In the genomic region with DNA sequence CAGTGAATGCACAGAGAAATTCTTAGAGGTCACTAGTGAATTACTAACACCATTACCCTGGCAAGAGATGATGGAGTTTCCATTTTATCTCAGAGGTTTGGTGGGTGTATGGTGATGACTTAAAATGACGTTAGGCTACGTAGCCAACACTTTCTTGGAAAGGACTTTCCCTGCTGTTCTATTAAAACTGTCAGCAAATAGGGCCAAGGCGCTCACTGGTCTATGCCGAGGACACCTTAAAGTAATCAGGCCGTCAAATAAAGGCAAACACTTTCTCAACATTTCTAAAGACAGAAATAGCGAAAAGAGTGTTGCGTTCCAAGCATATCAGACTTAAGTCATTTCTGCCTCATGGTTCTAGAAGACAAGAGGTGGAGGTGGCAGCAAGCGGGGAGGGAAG, we compare ENCODE assay signal across 16 cellular contexts.
DNase-seq lines count a peak whose midpoint lies in the region; TF ChIP-seq lines count a peak whose summit lies in the region.
"Had no signal": no experiment of that assay in that cellular context is flagged by ENCODE, and none has a peak within 500 bp of the region (broad histone marks: within the 10 kb centered on the region; RNA-seq: fewer than 3 reads in every experiment).

No MANE protein-coding gene starts in this region.

- H3K4me1 Mint-ChIP-seq in chondrocyte (ENCODE audit: low read depth) = peaks cover 77% of the 10 kb centered on the region
- peaks cover 46% of the 10 kb centered on the region for H3K4me1 Mint-ChIP-seq in nephron

- peaks cover 4% of the 10 kb centered on the region for H3K9me3 Mint-ChIP-seq in chondrocyte (ENCODE audit: low read depth)
- peaks cover 3% of the 10 kb centered on the region for H3K9me3 Mint-ChIP-seq in nephron
- H3K9me3 Mint-ChIP-seq: GM23338 had no signal

- H3K27ac ChIP-seq in stomach smooth muscle (ENCODE audit: low read length) = peak overlapping the region; percentile 50

- H3K27me3 Mint-ChIP-seq in chondrocyte (ENCODE audit: low read depth) (no peaks in the 10 kb centered on the region), nephron (ENCODE audit: low read depth) (no peaks in the 10 kb centered on the region)

- TF ChIP-seq CTCF in AG10803 (conservative IDR thresholded peaks at IDR 0.05; ENCODE audit: low read length) (no peak), chondrocyte (IDR thresholded peaks at IDR 0.05) (no peak), nephron (IDR thresholded peaks at IDR 0.05; ENCODE audit: unreplicated experiment in 3 of 3) (no peak)

- H3K9me3 ChIP-seq in stomach smooth muscle (ENCODE audit: control insufficient read depth in 2 of 2, low read length in 2 of 2) = no peaks in the 10 kb centered on the region

- H3K36me3 ChIP-seq in stomach smooth muscle (ENCODE audit: control insufficient read depth in 2 of 2, insufficient read depth in 2 of 2, low read length in 2 of 2) = no peaks in the 10 kb centered on the region

- peak; percentile 24 for DNase-seq in AG10803 (ENCODE audit: low read depth)
- DNase-seq in chondrocyte (ENCODE audit: low spot score) = no peak
- DNase-seq in activated naive CD4-positive, alpha-beta T cell treated with anti-CD3 and anti-CD28 coated beads, Interleukin-2, amount 50 U/mL, for 16 hours = no peak
- DNase-seq in NCI-H524 (lab: John Stamatoyannopoulos, UW) = no peak
- no peak for DNase-seq in posterior cingulate gyrus
- no peak for DNase-seq in hippocampal formation (lab: John Stamatoyannopoulos, UW)
- DNase-seq: C1 segment of cervical spinal cord, GF-D8, KG1, NCI-H146, NCI-H2081, NCI-H82, PC-3 had no signal

- no peak overlapping the region for H3K9ac ChIP-seq in stomach smooth muscle (ENCODE audit: low read length in 2 of 2)

- H3K27ac Mint-ChIP-seq in chondrocyte (ENCODE audit: unreplicated experiment) (peak overlapping the region; percentile 84), nephron (peak overlapping the region; percentile 86 to 98 (median 97))
- H3K27ac Mint-ChIP-seq: GM23338 had no signal

- H3K27me3 ChIP-seq in stomach smooth muscle (ENCODE audit: control insufficient read depth in 1 of 2, insufficient read depth in 2 of 2, low read length in 2 of 2) = no peaks in the 10 kb centered on the region

- intact Hi-C loops in posterior cingulate gyrus (cut with DNase I) = no loop called here

- H3K4me3 Mint-ChIP-seq in chondrocyte (ENCODE audit: unreplicated experiment) (no peak overlapping the region), nephron (no peak overlapping the region)
- H3K4me3 Mint-ChIP-seq: GM23338 had no signal

- H3K4me3 ChIP-seq in AG10803 (ENCODE audit: low read length) (no peak overlapping the region), stomach smooth muscle (ENCODE audit: low read length in 2 of 2) (peak overlapping the region in 1 of 2 donors; percentile 40)
- H3K4me3 ChIP-seq: GM23338 had no signal

- H3K4me1 ChIP-seq in stomach smooth muscle (ENCODE audit: control insufficient read depth, insufficient read depth, low read length) = peaks cover 34% of the 10 kb centered on the region

- peaks cover 3% of the 10 kb centered on the region for H3K36me3 Mint-ChIP-seq in chondrocyte (ENCODE audit: low read depth)
- peaks cover 12% of the 10 kb centered on the region for H3K36me3 Mint-ChIP-seq in nephron (ENCODE audit: low read depth)
